Comparison of ENCODE assay signal across 16 cellular contexts in the genomic region with DNA sequence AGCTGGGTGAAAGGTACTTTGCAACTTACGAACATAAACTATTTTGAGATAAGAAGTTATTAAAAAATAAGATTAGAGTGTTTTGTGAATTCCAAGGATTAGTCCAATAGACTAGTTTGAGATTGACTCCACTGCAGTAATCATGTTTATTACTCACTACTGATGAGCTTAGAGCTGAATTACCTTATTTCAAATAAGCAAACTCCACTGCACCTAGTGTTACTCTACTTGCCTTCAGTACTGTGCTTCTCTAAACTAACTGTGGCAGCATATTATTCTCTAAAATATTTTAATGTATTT.
DNase-seq lines count a peak whose midpoint lies in the region; ATAC-seq, FAIRE-seq and TF ChIP-seq lines count a peak whose summit lies in the region.
"Had no signal": no experiment of that assay in that cellular context is flagged by ENCODE, and none has a peak within 500 bp of the region (broad histone marks: within the 10 kb centered on the region; RNA-seq: fewer than 3 reads in every experiment).

No MANE protein-coding gene starts in this region.

- TF ChIP-seq POLR2A in H54 (IDR thresholded peaks at IDR 0.05; ENCODE audit: low read depth, low read length) = no peak

- POLR2A ChIA-PET in activated CD4-positive, alpha-beta T cell treated with anti-CD3 and anti-CD28 coated beads, Interleukin-2, amount 10 ng/mL, durations not matched to agents 7 days and 5 days (lab: Charles Lee) = no interaction called here

- peaks cover 8% of the 10 kb centered on the region for H3K36me3 Mint-ChIP-seq in activated CD4-positive, alpha-beta T cell treated with anti-CD3 and anti-CD28 coated beads, Interleukin-2, amount 10 ng/mL, durations not matched to agents 7 days and 5 days (ENCODE audit: low read depth)

- H3K27me3 Mint-ChIP-seq in activated CD4-positive, alpha-beta T cell treated with anti-CD3 and anti-CD28 coated beads, Interleukin-2, amount 10 ng/mL, durations not matched to agents 7 days and 5 days = no peaks in the 10 kb centered on the region
- H3K27me3 Mint-ChIP-seq: natural killer cell treated with Interleukin-12 subunit alpha and Interleukin-12 subunit beta and Interleukin-15 and Interleukin-18, amount 100 ng/mL, for 72 hours had no signal

- CTCF ChIA-PET in activated CD4-positive, alpha-beta T cell treated with anti-CD3 and anti-CD28 coated beads, Interleukin-2, amount 10 ng/mL, durations not matched to agents 7 days and 5 days (lab: Charles Lee) = no interaction called here

- no peak overlapping the region for H3K4me3 ChIP-seq in retinal pigment epithelial cell (ENCODE audit: low read length)
- H3K4me3 ChIP-seq: left ventricle myocardium inferior, sigmoid colon had no signal

- H3K4me3 Mint-ChIP-seq in activated CD4-positive, alpha-beta T cell treated with anti-CD3 and anti-CD28 coated beads, Interleukin-2, amount 10 ng/mL, durations not matched to agents 7 days and 5 days = no peak overlapping the region
- H3K4me3 Mint-ChIP-seq: CD8-positive, alpha-beta T cell; natural killer cell treated with Interleukin-12 subunit alpha and Interleukin-12 subunit beta and Interleukin-15 and Interleukin-18, amount 100 ng/mL, for 72 hours had no signal

- FAIRE-seq in H54 (lab: Jason Lieb, UNC) = no peak
- FAIRE-seq: endothelial cell of umbilical vein had no signal

- peak; percentile 47 for DNase-seq in retinal pigment epithelial cell (ENCODE audit: low read depth)
- DNase-seq in activated CD4-positive, alpha-beta T cell treated with anti-CD3 and anti-CD28 coated beads, Interleukin-2, amount 10 ng/mL, durations not matched to agents 7 days and 5 days = no peak
- DNase-seq in stimulated activated CD4-positive, alpha-beta T cell treated with anti-CD3 and anti-CD28 coated beads, Interleukin-15, amount 100 ng/mL, for 24 hours = no peak
- DNase-seq in NCI-H146 treated with DMSO at 0.1 percent for 48 hours (lab: John Stamatoyannopoulos, UW; ENCODE audit: unreplicated experiment) = no peak
- no peak for DNase-seq in H54 (ENCODE audit: insufficient read length, low spot score)
- DNase-seq: activated CD4-positive, alpha-beta T cell treated with anti-CD3 and anti-CD28 coated beads, Interleukin-2, amount 50 U/mL, for 48 hours; activated naive CD4-positive, alpha-beta T cell; CD8-positive, alpha-beta T cell; left ventricle myocardium inferior; sigmoid colon; T-helper 1 cell had no signal

- TF ChIP-seq CTCF in retinal pigment epithelial cell (conservative IDR thresholded peaks at IDR 0.05; ENCODE audit: low read depth, low read length) = no peak

- peaks cover 6% of the 10 kb centered on the region for H3K9me3 Mint-ChIP-seq in activated CD4-positive, alpha-beta T cell treated with anti-CD3 and anti-CD28 coated beads, Interleukin-2, amount 10 ng/mL, durations not matched to agents 7 days and 5 days
- H3K9me3 Mint-ChIP-seq: CD8-positive, alpha-beta T cell; natural killer cell treated with Interleukin-12 subunit alpha and Interleukin-12 subunit beta and Interleukin-15 and Interleukin-18, amount 100 ng/mL, for 72 hours had no signal

- peaks cover 16% of the 10 kb centered on the region for H3K4me1 Mint-ChIP-seq in activated CD4-positive, alpha-beta T cell treated with anti-CD3 and anti-CD28 coated beads, Interleukin-2, amount 10 ng/mL, durations not matched to agents 7 days and 5 days

- no peak overlapping the region for H3K27ac Mint-ChIP-seq in activated CD4-positive, alpha-beta T cell treated with anti-CD3 and anti-CD28 coated beads, Interleukin-2, amount 10 ng/mL, durations not matched to agents 7 days and 5 days
- H3K27ac Mint-ChIP-seq: CD8-positive, alpha-beta T cell; natural killer cell treated with Interleukin-12 subunit alpha and Interleukin-12 subunit beta and Interleukin-15 and Interleukin-18, amount 100 ng/mL, for 72 hours had no signal

- peak; percentile 30 for ATAC-seq in GM19324 (IDR thresholded peaks at IDR 0.05; ENCODE audit: low FRiP score, unreplicated experiment)
- peak; percentile 6 for ATAC-seq in HG02610 (IDR thresholded peaks at IDR 0.05; ENCODE audit: unreplicated experiment)
- ATAC-seq in HG03175 (IDR thresholded peaks at IDR 0.05; ENCODE audit: unreplicated experiment) = peak; percentile 29
- ATAC-seq: CD8-positive, alpha-beta T cell; natural killer cell treated with Interleukin-12 subunit alpha and Interleukin-12 subunit beta and Interleukin-15 and Interleukin-18, amount 100 ng/mL, for 72 hours had no signal
